8 cellular contexts compared by ENCODE assay signal in the genomic region with DNA sequence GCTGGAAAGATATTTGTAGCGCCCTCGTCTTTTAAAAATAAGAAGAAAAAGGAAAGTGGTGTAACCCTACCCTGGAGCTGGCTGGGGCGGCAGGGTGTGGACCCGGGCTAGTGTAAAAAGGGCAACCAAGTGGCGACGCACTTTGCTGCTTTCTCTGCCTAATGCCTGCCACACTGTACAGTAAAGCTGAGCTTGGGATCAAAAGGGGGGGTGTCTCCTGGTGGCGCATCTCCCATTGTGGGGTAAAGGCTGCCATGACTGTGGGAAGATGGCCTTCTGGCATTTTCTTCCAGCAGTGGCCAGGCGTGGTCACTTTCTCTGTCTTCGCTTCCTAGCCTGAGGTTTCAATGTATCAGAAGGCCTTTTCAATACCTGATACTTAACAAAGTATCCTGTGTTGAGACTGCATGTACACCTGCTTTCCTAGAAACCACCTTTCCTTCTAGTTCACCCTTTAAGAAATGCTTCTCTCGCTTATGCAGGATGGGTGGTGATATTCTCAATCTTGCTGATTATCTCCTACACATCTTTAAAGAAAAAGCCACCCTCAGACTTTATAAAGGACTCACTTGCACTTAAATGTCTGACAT. TPM values are rescaled to one million over a fixed set of nuclear protein-coding genes. Genes with fewer than 3 reads are reported as not detected.
DNase-seq lines count a peak whose midpoint lies in the region; FAIRE-seq and TF ChIP-seq lines count a peak whose summit lies in the region.

No MANE protein-coding gene starts in this region.

- H3K4me2 ChIP-seq in MM.1S (ENCODE audit: low read depth, low read length) = peak overlapping the region; percentile 89
- peak overlapping the region; percentile 88 for H3K4me2 ChIP-seq in mammary epithelial cell (ENCODE audit: insufficient read depth, low read depth, low read length)

- dilution Hi-C loops in mammary epithelial cell (cut with HindIII; ENCODE audit: low sequenced_read_pairs) = no loop called here

- H3K79me2 ChIP-seq in MM.1S (ENCODE audit: low read length) (peaks cover 68% of the 10 kb centered on the region), mammary epithelial cell (ENCODE audit: insufficient read depth, low read length) (peaks cover 48% of the 10 kb centered on the region)

- H3K27me3 ChIP-seq in MM.1S (replicated peaks; ENCODE audit: insufficient read depth, low read length) (no peaks in the 10 kb centered on the region), mammary epithelial cell (ENCODE audit: insufficient read depth, low read length) (no peaks in the 10 kb centered on the region)

- no peak for TF ChIP-seq CTCF in MM.1S (IDR thresholded peaks at IDR 0.05; ENCODE audit: low read length)
- TF ChIP-seq CTCF in mammary epithelial cell (conservative IDR thresholded peaks at IDR 0.05 in 1 of 2, IDR thresholded peaks at IDR 0.05 in 1 of 2; ENCODE audit: extremely low read depth in 1 of 2, insufficient read depth in 1 of 2, low read depth in 1 of 2, low read length in 2 of 2) = no peak
- no peak for TF ChIP-seq CTCF in kidney (IDR thresholded peaks at IDR 0.05; ENCODE audit: borderline replicate concordance, extremely low read depth, insufficient read depth)
- TF ChIP-seq CTCF in GM13977 (IDR thresholded peaks at IDR 0.05; ENCODE audit: extremely low read depth, insufficient read depth, missing control alignments) = no peak

- H3K9me3 ChIP-seq in MM.1S (replicated peaks; ENCODE audit: insufficient read depth, low read length) (no peaks in the 10 kb centered on the region), mammary epithelial cell (replicated peaks; ENCODE audit: insufficient read depth, low read length) (no peaks in the 10 kb centered on the region), kidney (ENCODE audit: control insufficient read depth in 1 of 2, low read length in 2 of 2) (no peaks in the 10 kb centered on the region)

- H3K9me2 ChIP-seq in MM.1S (replicated peaks; ENCODE audit: insufficient read depth, low read length) = no peaks in the 10 kb centered on the region

- H2AFZ ChIP-seq in MM.1S (ENCODE audit: low read length) = no peak overlapping the region
- H2AFZ ChIP-seq in mammary epithelial cell (ENCODE audit: low read depth, low read length) = peak overlapping the region; percentile 94

- FAIRE-seq in kidney (lab: Jason Lieb, UNC) = no peak

- DNase-seq in Daoy (ENCODE audit: low read depth) = peak; percentile 20
- peak; percentile 34 for DNase-seq in MM.1S
- peak; percentile 30 for DNase-seq in mammary epithelial cell
- DNase-seq in kidney = peak; percentile 80
- DNase-seq in stimulated activated CD8-positive, alpha-beta memory T cell treated with anti-CD3 and anti-CD28 coated beads, Interleukin-4, amount 100 ng/mL, for 48 hours = peak; percentile 49
- DNase-seq in GM13977 (ENCODE audit: low spot score) = no peak
- DNase-seq in GDM1 (lab: John Stamatoyannopoulos, UW) = no peak
- no peak for DNase-seq in NAMALWA (ENCODE audit: low spot score)

- H3K4me1 ChIP-seq in MM.1S (ENCODE audit: low read length) (peaks cover 58% of the 10 kb centered on the region), mammary epithelial cell (ENCODE audit: insufficient read depth, low read length) (peaks cover 71% of the 10 kb centered on the region), kidney (ENCODE audit: control insufficient read depth in 1 of 2, insufficient read depth in 1 of 2, low read depth in 1 of 2, low read length in 2 of 2) (peaks cover 9 to 29% of the 10 kb centered on the region in 2 donors)

- H3F3A ChIP-seq in MM.1S (ENCODE audit: insufficient read depth, low read length) = peaks cover 86% of the 10 kb centered on the region

- H4K20me1 ChIP-seq in MM.1S (ENCODE audit: insufficient read depth, low read length) = no peaks in the 10 kb centered on the region
- no peaks in the 10 kb centered on the region for H4K20me1 ChIP-seq in mammary epithelial cell (ENCODE audit: insufficient read depth, low read length)

- CTCF ChIA-PET in mammary epithelial cell (lab: Charles Lee; ENCODE audit: low non-redundant PET) = no interaction called here

- in situ Hi-C loops in mammary epithelial cell (cut with MboI; ENCODE audit: low sequenced_read_pairs in 2 of 2) = no loop called here
- in situ Hi-C loops in GM13977 (cut with MboI; ENCODE audit: low pct_unique_long_range_greater_than_20kb, low sequenced_read_pairs, unreplicated experiment) = no loop called here

- H3K36me3 ChIP-seq in MM.1S (replicated peaks; ENCODE audit: insufficient read depth, low read length) (no peaks in the 10 kb centered on the region), mammary epithelial cell (ENCODE audit: insufficient read depth, low read length) (no peaks in the 10 kb centered on the region), kidney (ENCODE audit: control insufficient read depth in 1 of 2, insufficient read depth in 2 of 2, low read length in 2 of 2) (no peaks in the 10 kb centered on the region)

- peak overlapping the region; percentile 91 for H3K27ac ChIP-seq in MM.1S (ENCODE audit: low read length)
- peak overlapping the region; percentile 91 for H3K27ac ChIP-seq in mammary epithelial cell (ENCODE audit: insufficient read depth, low read depth, low read length)
- H3K27ac ChIP-seq in kidney (ENCODE audit: low read depth in 2 of 2, low read length in 2 of 2) = peak overlapping the region; percentile 89 to 96

- H3K4me3 ChIP-seq in MM.1S (ENCODE audit: low read length) = peak overlapping the region; percentile 93
- H3K4me3 ChIP-seq in mammary epithelial cell (replicated peaks in 1 of 3; ENCODE audit: insufficient read depth in 1 of 3, low read depth in 2 of 3, low read length in 3 of 3) = peak overlapping the region; percentile 87 to 94 (median 89)
- peak overlapping the region; percentile 88 to 95 for H3K4me3 ChIP-seq in kidney (ENCODE audit: low read length in 2 of 2)

- WGBS in mammary epithelial cell (ENCODE audit: low coverage, missing lambda C conversion rate) = 0% methylated on average over 6 of the region's 10 CpGs

- BruUV-seq in mammary epithelial cell (replicated peaks; lab: Mats Ljungman, UMichigan) = TSS peak; percentile 78

- H3K9ac ChIP-seq in MM.1S (ENCODE audit: low read length) = peak overlapping the region; percentile 81
- H3K9ac ChIP-seq in mammary epithelial cell (ENCODE audit: insufficient read depth, low read length) = peak overlapping the region; percentile 93
- H3K9ac ChIP-seq in kidney (ENCODE audit: low read length in 2 of 2) = peak overlapping the region; percentile 76 to 97

- intact Hi-C loops in mammary epithelial cell (cut with micrococcal nuclease) = loop anchor here (2.0 to 5.0 kb wide), 2 partner anchors 33 to 207 kb away; partner anchors contain the start of gene TMF1
- intact Hi-C loops in kidney (cut with DNase I) = no loop called here

RNA-seq across cellular contexts. Expression of gene ARL6IP5, which starts 0.9 kb away (rescaled TPM):
- total RNA-seq in Daoy (2014; rRNA removed; shearing (Covaris generic)) = 31.6 and 36.2 TPM in 2 replicates
- 100 to 1,000 TPM in 1 of 2 donors, 10 to 100 TPM in 1; 74.7 to 116 TPM for total RNA-seq in mammary epithelial cell
- polyA plus RNA-seq in mammary epithelial cell = 77.6 TPM
- 96.9 TPM for polyA minus RNA-seq in mammary epithelial cell
- 138 TPM for total RNA-seq in kidney
- polyA plus RNA-seq in kidney (ENCODE audit: insufficient read depth, low read depth, low replicate concordance) = 94.0 TPM

RNA-seq across cellular contexts. Expression of gene UBA3, which starts 5.5 kb away (rescaled TPM):
- total RNA-seq in Daoy (2014; rRNA removed; shearing (Covaris generic)) = 59.1 and 71.0 TPM in 2 replicates
- total RNA-seq in mammary epithelial cell = 10 to 100 TPM; 70.0 to 76.1 TPM
- polyA plus RNA-seq in mammary epithelial cell = 47.7 TPM
- 44.1 TPM for polyA minus RNA-seq in mammary epithelial cell
- total RNA-seq in kidney = 63.1 TPM
- 35.3 TPM for polyA plus RNA-seq in kidney (ENCODE audit: insufficient read depth, low read depth, low replicate concordance)

RNA-seq across cellular contexts. Expression of gene TMF1, which starts 33.5 kb away (rescaled TPM):
- total RNA-seq in Daoy (2014; rRNA removed; shearing (Covaris generic)) = 11.0 and 19.3 TPM in 2 replicates
- total RNA-seq in mammary epithelial cell (10 to 100 TPM; 35.4 to 46.3 TPM), kidney (38.8 TPM)
- polyA plus RNA-seq in mammary epithelial cell (11.9 TPM), kidney (ENCODE audit: insufficient read depth, low read depth, low replicate concordance) (6.5 TPM)
- 12.4 TPM for polyA minus RNA-seq in mammary epithelial cell

RNA-seq across cellular contexts. Expression of gene LMOD3, which starts 36.8 kb away (rescaled TPM):
- not detected in 2 replicates for total RNA-seq in Daoy (2014; rRNA removed; shearing (Covaris generic))
- not detected for total RNA-seq in mammary epithelial cell
- not detected for polyA plus RNA-seq in mammary epithelial cell
- not detected for polyA minus RNA-seq in mammary epithelial cell
- total RNA-seq in kidney = 0.09 TPM
- polyA plus RNA-seq in kidney (ENCODE audit: insufficient read depth, low read depth, low replicate concordance) = 0.28 TPM

Comparison
In these comparisons a context has a peak if more than half of its experiments do, and no peak if none do; other contexts are left out.
1. DNase-seq: peak in Daoy (single experiment), MM.1S (single experiment), mammary epithelial cell (single experiment), kidney (single experiment) and stimulated activated CD8-positive, alpha-beta memory T cell treated with anti-CD3 and anti-CD28 coated beads, Interleukin-4, amount 100 ng/mL, for 48 hours (single experiment); none in GM13977 (single experiment), GDM1 (single experiment) and NAMALWA (single experiment).
2. Peak in every context shown above with its lines, with median percentiles within 50 percentile points of each other: H3K27ac ChIP-seq, H3K4me3 ChIP-seq and H3K9ac ChIP-seq.